ENCODE assay signal across 18 cellular contexts in genomic region chr12:8844665-8845064, GRCh38. TPM values are rescaled to one million over a fixed set of nuclear protein-coding genes. Genes with fewer than 3 reads are reported as not detected.
DNase-seq lines count a peak whose midpoint lies in the region; ATAC-seq and TF ChIP-seq lines count a peak whose summit lies in the region.
"Had no signal": no experiment of that assay in that cellular context is flagged by ENCODE, and none has a peak within 500 bp of the region (broad histone marks: within the 10 kb centered on the region; RNA-seq: fewer than 3 reads in every experiment).

No MANE protein-coding gene starts in this region.

- intact Hi-C loops in Right ventricle myocardium inferior (cut with DNase I), result no loop called here

- no peaks in the 10 kb centered on the region for H3K36me3 Mint-ChIP-seq in endothelial cell (ENCODE audit: low read depth, unreplicated experiment)

- H3K36me3 ChIP-seq in right atrium auricular region (no peaks in the 10 kb centered on the region), lung (ENCODE audit: control insufficient read depth in 2 of 2, insufficient read depth in 2 of 2, low read length in 2 of 2) (no peaks in the 10 kb centered on the region)

- peaks cover 2% of the 10 kb centered on the region for H3K27me3 Mint-ChIP-seq in endothelial cell (ENCODE audit: unreplicated experiment)

- H3K27me3 ChIP-seq in right atrium auricular region (no peaks in the 10 kb centered on the region), lung (ENCODE audit: control insufficient read depth, insufficient read depth) (no peaks in the 10 kb centered on the region)

- H3K9me3 ChIP-seq in right atrium auricular region, result no peaks in the 10 kb centered on the region
- H3K9me3 ChIP-seq in lung (ENCODE audit: control insufficient read depth in 2 of 2, insufficient read depth in 1 of 2, low read length in 1 of 2), result no peaks in the 10 kb centered on the region

- H3K4me1 ChIP-seq in right atrium auricular region, result peaks cover 0 to 5% of the 10 kb centered on the region in 2 donors
- no peaks in the 10 kb centered on the region for H3K4me1 ChIP-seq in lung (ENCODE audit: control insufficient read depth in 2 of 2, insufficient read depth in 2 of 2, low read length in 2 of 2)

- DNase-seq in Right ventricle myocardium inferior (ENCODE audit: missing footprints), result peak; percentile 79
- DNase-seq in right atrium auricular region (ENCODE audit: low spot score), result no peak
- DNase-seq in fibroblast of pulmonary artery (ENCODE audit: low read depth), result peak; percentile 55
- DNase-seq in lung (ENCODE audit: low spot score), result peak; percentile 33
- no peak for DNase-seq in 8988T
- DNase-seq in endothelial cell (ENCODE audit: low spot score), result no peak
- no peak for DNase-seq in T-helper 2 cell
- DNase-seq: activated T-cell treated with anti-CD3 and anti-CD28 coated beads for 4 hours; DMS79; effector memory CD8-positive, alpha-beta T cell; NCI-H1694 treated with DMSO at 0.1 percent for 48 hours; NK-92 treated with Interleukin-12 subunit alpha and Interleukin-12 subunit beta, amount 100 ng/mL, for 24 hours; stimulated activated CD4-positive, alpha-beta T cell treated with anti-CD3 and anti-CD28 coated beads, Interleukin-15, amount 100 ng/mL, for 24 hours had no signal

- H3K27ac ChIP-seq in right atrium auricular region, result no peak overlapping the region
- no peak overlapping the region for H3K27ac ChIP-seq in lung (ENCODE audit: low read depth in 1 of 2, low read length in 1 of 2)
- H3K27ac ChIP-seq: SK-N-MC had no signal

- H3K4me3 ChIP-seq in right atrium auricular region (no peak overlapping the region), fibroblast of pulmonary artery (replicated peaks; ENCODE audit: low read depth, low read length) (no peak overlapping the region), lung (no peak overlapping the region)
- H3K4me3 ChIP-seq: SK-N-MC had no signal

- ATAC-seq in Right ventricle myocardium inferior (peak; percentile 91), lung (ENCODE audit: insufficient read depth, low FRiP score) (no peak), HG02642 (IDR thresholded peaks at IDR 0.05; ENCODE audit: poor library complexity, unreplicated experiment) (no peak)
- ATAC-seq: effector memory CD8-positive, alpha-beta T cell; WTC11 had no signal

- no peak overlapping the region for H3K27ac Mint-ChIP-seq in endothelial cell (ENCODE audit: unreplicated experiment)
- H3K27ac Mint-ChIP-seq: effector memory CD8-positive, alpha-beta T cell; IgD-negative memory B cell; WTC11 had no signal

- 39 to 64% methylated on average over 11 of the region's 11 CpGs for WGBS in lung, 2 donors

- no peak for TF ChIP-seq CTCF in right atrium auricular region (IDR thresholded peaks at IDR 0.05)
- TF ChIP-seq CTCF in fibroblast of pulmonary artery (IDR thresholded peaks at IDR 0.05; ENCODE audit: low read length, missing control alignments), result no peak
- no peak for TF ChIP-seq CTCF in lung (IDR thresholded peaks at IDR 0.05; ENCODE audit: control extremely low read depth, extremely low read depth)
- TF ChIP-seq CTCF in endothelial cell (IDR thresholded peaks at IDR 0.05; ENCODE audit: unreplicated experiment), result no peak

- no peaks in the 10 kb centered on the region for H3K4me1 Mint-ChIP-seq in endothelial cell (ENCODE audit: unreplicated experiment)
- H3K4me1 Mint-ChIP-seq: neural crest cell had no signal

- no peak overlapping the region for H3K4me3 Mint-ChIP-seq in endothelial cell (ENCODE audit: unreplicated experiment)
- H3K4me3 Mint-ChIP-seq: effector memory CD8-positive, alpha-beta T cell; IgD-negative memory B cell; neural crest cell; WTC11 had no signal

- no peaks in the 10 kb centered on the region for H3K9me3 Mint-ChIP-seq in endothelial cell (ENCODE audit: unreplicated experiment)
- H3K9me3 Mint-ChIP-seq: effector memory CD8-positive, alpha-beta T cell; neural crest cell; WTC11 had no signal

RNA-seq across cellular contexts. Expression of gene A2ML1, which starts 22.2 kb away (rescaled TPM):
- total RNA-seq in Right ventricle myocardium inferior (not detected), right atrium auricular region (under 1 TPM in 1 of 2 donors, not detected in 1; 0.15 TPM), lung (1 to 10 TPM in 1 of 2 donors, not detected in 1; 1.1 TPM), endothelial cell (ENCODE audit: unreplicated experiment) (not detected)
- polyA plus RNA-seq in lung, result under 1 TPM; 0.04 to 0.06 TPM
- total RNA-seq: neural crest cell had no signal
- polyA plus RNA-seq: IgD-negative memory B cell had no signal

Comparison
In these comparisons a context has a peak if more than half of its experiments do, and no peak if none do; other contexts are left out.
1. DNase-seq: peak in Right ventricle myocardium inferior (single experiment), fibroblast of pulmonary artery (single experiment) and lung (single experiment); none in right atrium auricular region (single experiment), 8988T (single experiment), endothelial cell (single experiment) and T-helper 2 cell (0 of 5).